ENCODE assay signal across 8 cellular contexts in genomic region chr12:1606021-1606622, GRCh38. TPM values are rescaled to one million over a fixed set of nuclear protein-coding genes. Genes with fewer than 3 reads are reported as not detected.
DNase-seq lines count a peak whose midpoint lies in the region; ATAC-seq and TF ChIP-seq lines count a peak whose summit lies in the region.

No MANE protein-coding gene starts in this region.

- TF ChIP-seq CTCF in CD14-positive monocyte (IDR thresholded peaks at IDR 0.05), result no peak

- H3K9me3 Mint-ChIP-seq in CD14-positive monocyte, result no peaks in the 10 kb centered on the region
- H3K9me3 Mint-ChIP-seq in activated naive CD4-positive, alpha-beta T cell treated with anti-CD3 and anti-CD28 coated beads, Interleukin-2, amount 50 U/mL, for 24 hours, result no peaks in the 10 kb centered on the region

- H3K27ac Mint-ChIP-seq in CD14-positive monocyte, result peak overlapping the region; percentile 95 to 98 (median 96)
- no peak overlapping the region for H3K27ac Mint-ChIP-seq in activated naive CD4-positive, alpha-beta T cell treated with anti-CD3 and anti-CD28 coated beads, Interleukin-2, amount 50 U/mL, for 24 hours

- peak; percentile 92 for DNase-seq in CD14-positive monocyte (ENCODE audit: low spot score)
- DNase-seq in HS-27A (ENCODE audit: low read depth), result peak; percentile 98
- peak; percentile 93 for DNase-seq in RPMI7951 (ENCODE audit: low read depth)
- DNase-seq in cardiac septum (ENCODE audit: low spot score), result peak; percentile 93
- DNase-seq in posterior cingulate gyrus, result peak in 9 of 10 donors; percentile 44 to 95 (median 65)

- H3K4me1 Mint-ChIP-seq in CD14-positive monocyte, result peaks cover 61% of the 10 kb centered on the region
- peaks cover 53% of the 10 kb centered on the region for H3K4me1 Mint-ChIP-seq in activated naive CD4-positive, alpha-beta T cell treated with anti-CD3 and anti-CD28 coated beads, Interleukin-2, amount 50 U/mL, for 24 hours

- ATAC-seq in GM19397 (IDR thresholded peaks at IDR 0.05; ENCODE audit: unreplicated experiment), result peak; percentile 52
- ATAC-seq in HG03097 (IDR thresholded peaks at IDR 0.05; ENCODE audit: low FRiP score, unreplicated experiment), result no peak

- intact Hi-C loops in CD14-positive monocyte (cut with micrococcal nuclease), result no loop called here
- intact Hi-C loops in cardiac septum (cut with DNase I), result no loop called here
- intact Hi-C loops in posterior cingulate gyrus (cut with DNase I), result no loop called here

- peak overlapping the region; percentile 95 to 96 for H3K4me3 Mint-ChIP-seq in CD14-positive monocyte
- H3K4me3 Mint-ChIP-seq in activated naive CD4-positive, alpha-beta T cell treated with anti-CD3 and anti-CD28 coated beads, Interleukin-2, amount 50 U/mL, for 24 hours, result peak overlapping the region; percentile 92

- no peaks in the 10 kb centered on the region for H3K36me3 Mint-ChIP-seq in CD14-positive monocyte
- H3K36me3 Mint-ChIP-seq in activated naive CD4-positive, alpha-beta T cell treated with anti-CD3 and anti-CD28 coated beads, Interleukin-2, amount 50 U/mL, for 24 hours, result no peaks in the 10 kb centered on the region

- H3K27me3 Mint-ChIP-seq in CD14-positive monocyte (ENCODE audit: low read depth in 3 of 3), result no peaks in the 10 kb centered on the region
- H3K27me3 Mint-ChIP-seq in activated naive CD4-positive, alpha-beta T cell treated with anti-CD3 and anti-CD28 coated beads, Interleukin-2, amount 50 U/mL, for 24 hours, result no peaks in the 10 kb centered on the region

RNA-seq across cellular contexts. Expression of gene FBXL14, which starts 11.7 kb away (rescaled TPM):
- 1 to 10 TPM; 6.2 to 7.2 TPM for polyA plus RNA-seq in CD14-positive monocyte
- 4.0 and 5.6 TPM in 2 replicates for total RNA-seq in RPMI7951 (2014; rRNA removed; shearing (Covaris generic))
- total RNA-seq in cardiac septum, result 6.9 TPM

RNA-seq across cellular contexts. Expression of gene WNT5B, which starts 22.9 kb away (rescaled TPM):
- polyA plus RNA-seq in CD14-positive monocyte, result 1 to 10 TPM; 2.7 to 4.1 TPM
- total RNA-seq in RPMI7951 (2014; rRNA removed; shearing (Covaris generic)), result 42.9 and 57.9 TPM in 2 replicates
- total RNA-seq in cardiac septum, result 0.43 TPM

Comparison
In these comparisons a context has a peak if more than half of its experiments do, and no peak if none do; other contexts are left out.
1. RNA of gene WNT5B, which starts 22.9 kb away (total RNA-seq): 42.9 to 57.9 TPM in RPMI7951; 0.43 TPM in cardiac septum (single experiment); every median in the first group is over 10 times any median in the second.
2. Peak in every context shown above with its lines, with median percentiles within 50 percentile points of each other: DNase-seq.